ENCODE assay signal across 8 cellular contexts in genomic region chr13:42990991-42991891, GRCh38. TPM values are rescaled to one million over a fixed set of nuclear protein-coding genes. Genes with fewer than 3 reads are reported as not detected.
A peak's percentile ranks its signal among the peaks of the same experiment; 100 is the strongest.
DNase-seq lines count a peak whose midpoint lies in the region; ATAC-seq, FAIRE-seq and TF ChIP-seq lines count a peak whose summit lies in the region.

No MANE protein-coding gene starts in this region.

- TF ChIP-seq POLR2A in GM12891 (IDR thresholded peaks at IDR 0.05; ENCODE audit: low read depth, low read length) (no peak), sigmoid colon (IDR thresholded peaks at IDR 0.05) (no peak)

- DNase-seq in GM12891 (ENCODE audit: insufficient read length, low spot score) (no peak), T-cell (peak in 1 of 34 experiments; percentile 15), foreskin fibroblast (no peak), sigmoid colon (no peak), HuH-7 (ENCODE audit: low spot score) (no peak), OCI-M1 (lab: John Stamatoyannopoulos, UW) (no peak), 8988T (no peak)

- no peaks in the 10 kb centered on the region for H3K27me3 Mint-ChIP-seq in T-cell

- FAIRE-seq in GM12891 (lab: Jason Lieb, UNC) = peak; percentile 71

- H3K27ac Mint-ChIP-seq in T-cell = peak overlapping the region; percentile 100

- H3K27ac ChIP-seq in sigmoid colon = peak overlapping the region; percentile 77 to 88 (median 85)

- 55 to 61% methylated on average over 17 of the region's 17 CpGs for WGBS in sigmoid colon, 2 donors

- peak overlapping the region; percentile 92 to 96 (median 92) for H3K4me3 Mint-ChIP-seq in T-cell

- H3K4me3 ChIP-seq in foreskin fibroblast (ENCODE audit: low read depth in 1 of 2, low read length in 2 of 2) = peak overlapping the region; percentile 67 to 70
- peak overlapping the region; percentile 59 to 79 (median 69) for H3K4me3 ChIP-seq in sigmoid colon

- H3K9me3 ChIP-seq in sigmoid colon = no peaks in the 10 kb centered on the region

- POLR2A ChIA-PET in T-cell (lab: Charles Lee) = interaction anchor here (0.5 to 2.1 kb wide), 10 partner anchors 12 to 1302 kb away, joined by 3 to 17 read pairs (median 4); partner anchors contain the start of gene DNAJC15 (in 2 of the 2)

- peaks cover 46 to 67% (median 56%) of the 10 kb centered on the region in 3 donors for H3K4me1 Mint-ChIP-seq in T-cell

- H3K9me3 Mint-ChIP-seq in T-cell = no peaks in the 10 kb centered on the region

- TF ChIP-seq CTCF in foreskin fibroblast (IDR thresholded peaks at IDR 0.05; ENCODE audit: low read depth, low read length) (no peak), sigmoid colon (IDR thresholded peaks at IDR 0.05) (no peak)

- TF ChIP-seq EP300 in sigmoid colon (IDR thresholded peaks at IDR 0.05) = no peak

- H3K27me3 ChIP-seq in sigmoid colon = no peaks in the 10 kb centered on the region

- ATAC-seq in T-cell (replicated peaks in 1 of 4) (no peak), HG03039 (IDR thresholded peaks at IDR 0.05; ENCODE audit: unreplicated experiment) (no peak)

- peaks cover 3% of the 10 kb centered on the region for H3K36me3 Mint-ChIP-seq in T-cell

- intact Hi-C loops in sigmoid colon (cut with DNase I) = no loop called here

- CTCF ChIA-PET in T-cell (lab: Charles Lee) = interaction anchor here (0.5 to 4.4 kb wide), 8 partner anchors 19 to 376 kb away, joined by 3 to 37 read pairs (median 4); partner anchors contain the start of gene DNAJC15 (in 1 of the 2)

- no peaks in the 10 kb centered on the region for H3K36me3 ChIP-seq in sigmoid colon

- H3K4me1 ChIP-seq in sigmoid colon = peaks cover 0 to 25% (median 17%) of the 10 kb centered on the region in 4 donors

TF ChIP-seq in GM12891, 5 proteins besides CTCF, POLR2A, EP300 and RAD21:
- TF ChIP-seq PAX5 (IDR thresholded peaks at IDR 0.05; ENCODE audit: insufficient read depth, low read length, severe bottlenecking) = no peak
- no peak for TF ChIP-seq POU2F2 (IDR thresholded peaks at IDR 0.05; ENCODE audit: low read depth, low read length)
- no peak for TF ChIP-seq TAF1 (IDR thresholded peaks at IDR 0.05; ENCODE audit: low read depth, low read length)
- no peak for TF ChIP-seq POLR2AphosphoS5 (IDR thresholded peaks at IDR 0.05; ENCODE audit: low read depth, low read length)
- no peak for TF ChIP-seq SPI1 (IDR thresholded peaks at IDR 0.05; ENCODE audit: low read depth, low read length)

RNA-seq across cellular contexts. Expression of gene EPSTI1, which starts 0.8 kb away (rescaled TPM):
- polyA plus RNA-seq in GM12891 (2012; ENCODE audit: low read depth, missing spikeins) = 23.0 TPM
- 10 to 100 TPM; 15.3 to 29.9 (median 28.5) TPM for total RNA-seq in T-cell
- 1 to 10 TPM; 3.0 to 7.8 (median 4.3) TPM for total RNA-seq in sigmoid colon
- 10 to 100 TPM in 2 of 3 donors, 1 to 10 TPM in 1; 6.6 to 27.8 (median 15.0) TPM for polyA plus RNA-seq in sigmoid colon

RNA-seq across cellular contexts. Expression of gene DNAJC15, which starts 32.1 kb away (rescaled TPM):
- polyA plus RNA-seq in GM12891 (2012; ENCODE audit: low read depth, missing spikeins) = 24.9 TPM
- 10 to 100 TPM in 1 of 5 donors, 1 to 10 TPM in 4; 4.4 to 10.8 (median 8.5) TPM for total RNA-seq in T-cell
- 10 to 100 TPM; 13.6 to 16.3 (median 14.7) TPM for total RNA-seq in sigmoid colon
- 10 to 100 TPM; 14.4 to 38.8 (median 19.2) TPM for polyA plus RNA-seq in sigmoid colon
